ENCODE assay signal across 24 cellular contexts in genomic region chr17:51507444-51507843, GRCh38.
"Had no signal": no experiment of that assay in that cellular context is flagged by ENCODE, and none has a peak within 500 bp of the region (broad histone marks: within the 10 kb centered on the region; RNA-seq: fewer than 3 reads in every experiment).

No MANE protein-coding gene starts in this region.

- H3K4me1 Mint-ChIP-seq: activated CD4-positive, alpha-beta T cell treated with anti-CD3 and anti-CD28 coated beads, Interleukin-2, amount 10 ng/mL, durations not matched to agents 24 days and 14 days; memory B cell; stimulated activated naive B cell treated with anti-CD40 and anti-IgM and Interleukin-4, amounts not matched to agents 10 μg/mL and 1 μg/mL and 100 μg/mL, for 72 hours; WTC11 had no signal

- H3K27ac Mint-ChIP-seq: activated CD4-positive, alpha-beta T cell treated with anti-CD3 and anti-CD28 coated beads, Interleukin-2, amount 10 ng/mL, durations not matched to agents 24 days and 14 days; activated CD8-positive, alpha-beta T cell treated with anti-CD3 and anti-CD28 coated beads, Interleukin-2, amount 10 ng/mL, durations not matched to agents 7 days and 5 days; activated naive CD4-positive, alpha-beta T cell treated with anti-CD3 and anti-CD28 coated beads, Interleukin-2, amount 50 U/mL, for 72 hours; memory B cell; naive thymus-derived CD4-positive, alpha-beta T cell; progenitor cell of endocrine pancreas; stimulated activated naive B cell treated with anti-CD40 and anti-IgM and Interleukin-4, amounts not matched to agents 10 μg/mL and 1 μg/mL and 100 μg/mL, for 72 hours; WTC11 had no signal

- H3K4me3 ChIP-seq: colonic mucosa, esophagus muscularis mucosa, hepatocyte, mucosa of descending colon, right atrium auricular region, skin epidermis, tibial nerve, uterus had no signal

- H3K27ac ChIP-seq: colonic mucosa, esophagus muscularis mucosa, hepatocyte, right atrium auricular region, skin epidermis, tibial nerve, uterus had no signal

- H3K4me3 Mint-ChIP-seq: activated CD4-positive, alpha-beta T cell treated with anti-CD3 and anti-CD28 coated beads, Interleukin-2, amount 10 ng/mL, durations not matched to agents 24 days and 14 days; activated CD8-positive, alpha-beta T cell treated with anti-CD3 and anti-CD28 coated beads, Interleukin-2, amount 10 ng/mL, durations not matched to agents 7 days and 5 days; memory B cell; naive thymus-derived CD4-positive, alpha-beta T cell; stimulated activated naive B cell treated with anti-CD40 and anti-IgM and Interleukin-4, amounts not matched to agents 10 μg/mL and 1 μg/mL and 100 μg/mL, for 72 hours; WTC11 had no signal

- H3K36me3 Mint-ChIP-seq: activated naive CD4-positive, alpha-beta T cell treated with anti-CD3 and anti-CD28 coated beads, Interleukin-2, amount 50 U/mL, for 72 hours; memory B cell; stimulated activated naive B cell treated with anti-CD40 and anti-IgM and Interleukin-4, amounts not matched to agents 10 μg/mL and 1 μg/mL and 100 μg/mL, for 72 hours; WTC11 had no signal

- DNase-seq: activated CD4-positive, alpha-beta T cell treated with anti-CD3 and anti-CD28 coated beads, Interleukin-2, amount 10 ng/mL, durations not matched to agents 24 days and 14 days; activated CD8-positive, alpha-beta memory T cell treated with anti-CD3 and anti-CD28 coated beads, Interleukin-2, amount 50 U/mL, for 4 hours; activated CD8-positive, alpha-beta T cell treated with anti-CD3 and anti-CD28 coated beads, Interleukin-2, amount 10 ng/mL, durations not matched to agents 7 days and 5 days; activated effector memory CD4-positive, alpha-beta T cell treated with anti-CD3 and anti-CD28 coated beads, Interleukin-2, amount 50 U/mL, for 16 hours; activated T-cell treated with anti-CD3 and anti-CD28 coated beads, Interleukin-2, amount 50 U/mL, for 48 hours; amniotic stem cell; colonic mucosa; kidney; left ventricle myocardium superior; mucosa of descending colon; naive thymus-derived CD4-positive, alpha-beta T cell; stimulated activated CD4-positive, alpha-beta T cell treated with anti-CD3 and anti-CD28 coated beads, Interleukin-15, amount 100 ng/mL, for 24 hours; stimulated activated CD4-positive, alpha-beta T cell treated with anti-CD3 and anti-CD28 coated beads, Interleukin-4, amount 100 ng/mL, for 1 hour; stimulated activated naive B cell treated with anti-CD40 and anti-IgM and Interleukin-4, amounts not matched to agents 10 μg/mL and 1 μg/mL and 100 μg/mL, for 72 hours; uterus had no signal

- H3K4me1 ChIP-seq: colonic mucosa, esophagus muscularis mucosa, right atrium auricular region, tibial nerve, uterus had no signal

- H3K9me3 ChIP-seq: colonic mucosa, esophagus muscularis mucosa, mucosa of descending colon, right atrium auricular region, tibial nerve, uterus had no signal

- H3K9me3 Mint-ChIP-seq: activated CD4-positive, alpha-beta T cell treated with anti-CD3 and anti-CD28 coated beads, Interleukin-2, amount 10 ng/mL, durations not matched to agents 24 days and 14 days; activated naive CD4-positive, alpha-beta T cell treated with anti-CD3 and anti-CD28 coated beads, Interleukin-2, amount 50 U/mL, for 72 hours; memory B cell; naive thymus-derived CD4-positive, alpha-beta T cell; stimulated activated naive B cell treated with anti-CD40 and anti-IgM and Interleukin-4, amounts not matched to agents 10 μg/mL and 1 μg/mL and 100 μg/mL, for 72 hours had no signal

- H3K36me3 ChIP-seq: colonic mucosa, esophagus muscularis mucosa, right atrium auricular region, tibial nerve, uterus had no signal

- H3K27me3 ChIP-seq: colonic mucosa, esophagus muscularis mucosa, right atrium auricular region, uterus had no signal

- ATAC-seq: activated CD8-positive, alpha-beta T cell treated with anti-CD3 and anti-CD28 coated beads, Interleukin-2, amount 10 ng/mL, durations not matched to agents 7 days and 5 days; activated naive CD4-positive, alpha-beta T cell treated with anti-CD3 and anti-CD28 coated beads, Interleukin-2, amount 50 U/mL, for 72 hours; left ventricle myocardium superior; mucosa of descending colon; naive thymus-derived CD4-positive, alpha-beta T cell; stimulated activated naive B cell treated with anti-CD40 and anti-IgM and Interleukin-4, amounts not matched to agents 10 μg/mL and 1 μg/mL and 100 μg/mL, for 72 hours; WTC11 had no signal
